1 cellular context compared by ENCODE assay signal in genomic region chr10:15123749-15124184, GRCh38.
TF ChIP-seq lines count a peak whose summit lies in the region.

No MANE protein-coding gene starts in this region.

TF ChIP-seq in IMR-90, 13 proteins besides CTCF, POLR2A, EP300 and RAD21 (continued from another document):
- no peak for TF ChIP-seq RFX5 (IDR thresholded peaks at IDR 0.05; ENCODE audit: low read depth, low read length)
- TF ChIP-seq MAZ (IDR thresholded peaks at IDR 0.05; ENCODE audit: borderline replicate concordance, low read depth, low read length) = no peak
- TF ChIP-seq CEBPB (IDR thresholded peaks at IDR 0.05; ENCODE audit: low read depth, low read length) = no peak
- no peak for TF ChIP-seq SMC3 (IDR thresholded peaks at IDR 0.05; ENCODE audit: low read depth, low read length)
